ENCODE assay signal across 8 cellular contexts in genomic region chr15:68055224-68055705, GRCh38. TPM values are rescaled to one million over a fixed set of nuclear protein-coding genes. Genes with fewer than 3 reads are reported as not detected.
DNase-seq lines count a peak whose midpoint lies in the region; ATAC-seq and TF ChIP-seq lines count a peak whose summit lies in the region.

No MANE protein-coding gene starts in this region.

- H2AFZ ChIP-seq in SK-N-SH (ENCODE audit: low read depth), result peak overlapping the region; percentile 82

- H3K4me2 ChIP-seq in SK-N-SH, result peak overlapping the region; percentile 92

- H3K27me3 ChIP-seq in SK-N-SH (ENCODE audit: insufficient read depth) (no peaks in the 10 kb centered on the region), right cardiac atrium (ENCODE audit: control insufficient read depth, insufficient read depth) (no peaks in the 10 kb centered on the region)

- H3K27me3 Mint-ChIP-seq in activated naive CD8-positive, alpha-beta T cell treated with anti-CD3 and anti-CD28 coated beads, Interleukin-2, amount 10 ng/mL, durations not matched to agents 7 days and 5 days, result peaks cover 8% of the 10 kb centered on the region

- H3K4me3 ChIP-seq in SK-N-SH (ENCODE audit: low read depth in 2 of 2, low read length in 1 of 2) (peak overlapping the region; percentile 84 to 88), right cardiac atrium (ENCODE audit: low read length) (peak overlapping the region; percentile 98), retinal pigment epithelial cell (ENCODE audit: low read length) (peak overlapping the region; percentile 91)

- no peak for TF ChIP-seq EP300 in SK-N-SH (IDR thresholded peaks at IDR 0.05; ENCODE audit: borderline replicate concordance in 1 of 2, low read depth in 1 of 2, low read length in 1 of 2)

- H3K9me3 ChIP-seq in SK-N-SH, result no peaks in the 10 kb centered on the region
- no peaks in the 10 kb centered on the region for H3K9me3 ChIP-seq in right cardiac atrium (ENCODE audit: control insufficient read depth, low read length)

- POLR2A ChIA-PET in SK-N-SH (lab: Yijun Ruan, JAX), result interaction anchor here (0.6 kb wide), 1 partner anchor 41 kb away, joined by 3 read pairs; no protein-coding TSS in a partner anchor
- POLR2A ChIA-PET in activated naive CD8-positive, alpha-beta T cell treated with anti-CD3 and anti-CD28 coated beads, Interleukin-2, amount 10 ng/mL, durations not matched to agents 7 days and 5 days (lab: Charles Lee), result interaction anchor here (0.6 to 2.4 kb wide), 4 partner anchors 58 to 214 kb away, joined by 3 to 10 read pairs (median 6); partner anchors contain the start of gene CLN6

- peaks cover 62% of the 10 kb centered on the region for H3K79me2 ChIP-seq in SK-N-SH (ENCODE audit: insufficient read depth)

- H3K4me1 Mint-ChIP-seq in activated naive CD8-positive, alpha-beta T cell treated with anti-CD3 and anti-CD28 coated beads, Interleukin-2, amount 10 ng/mL, durations not matched to agents 7 days and 5 days, result peaks cover 25% of the 10 kb centered on the region

- H3K27ac Mint-ChIP-seq in activated naive CD8-positive, alpha-beta T cell treated with anti-CD3 and anti-CD28 coated beads, Interleukin-2, amount 10 ng/mL, durations not matched to agents 7 days and 5 days, result peak overlapping the region; percentile 93

- TF ChIP-seq RAD21 in SK-N-SH (IDR thresholded peaks at IDR 0.05; ENCODE audit: low read length), result peak; percentile 6; the same call in 1 of the 2 replicates

- peak; percentile 31 for ATAC-seq in HG03521 (IDR thresholded peaks at IDR 0.05; ENCODE audit: unreplicated experiment)
- peak; percentile 43 for ATAC-seq in activated naive CD8-positive, alpha-beta T cell treated with anti-CD3 and anti-CD28 coated beads, Interleukin-2, amount 10 ng/mL, durations not matched to agents 7 days and 5 days (ENCODE audit: low read depth)
- ATAC-seq in right cardiac atrium, result peak in 1 of 2 donors; percentile 14
- ATAC-seq in esophagus mucosa, result no peak

- 2% methylated on average over 15 of the region's 15 CpGs for WGBS in SK-N-SH (ENCODE audit: low lambda C conversion rate)
- WGBS in right cardiac atrium, result under 1% methylated on average over 15 of the region's 15 CpGs

- peaks cover 45% of the 10 kb centered on the region for H4K20me1 ChIP-seq in SK-N-SH (ENCODE audit: insufficient read depth)

- no peaks in the 10 kb centered on the region for H3K9me2 ChIP-seq in SK-N-SH

- peaks cover 12% of the 10 kb centered on the region for H3K36me3 Mint-ChIP-seq in activated naive CD8-positive, alpha-beta T cell treated with anti-CD3 and anti-CD28 coated beads, Interleukin-2, amount 10 ng/mL, durations not matched to agents 7 days and 5 days

- peak overlapping the region; percentile 77 to 92; a peak in 3 of 4 replicates for H3K27ac ChIP-seq in SK-N-SH (ENCODE audit: low read depth in 2 of 2, low read length in 1 of 2)
- peak overlapping the region; percentile 92 for H3K27ac ChIP-seq in right cardiac atrium (ENCODE audit: low read length)

- no peak for TF ChIP-seq CTCF in SK-N-SH (IDR thresholded peaks at IDR 0.05)
- TF ChIP-seq CTCF in retinal pigment epithelial cell (conservative IDR thresholded peaks at IDR 0.05; ENCODE audit: low read depth, low read length), result no peak

- DNase-seq in activated gamma-delta T cell treated with Interleukin-2 at 50 U/mL for 16 hours (peak; percentile 46), activated gamma-delta T cell (lab: John Stamatoyannopoulos, UW) (no peak), SK-N-SH (peak; percentile 34), right cardiac atrium (no peak), retinal pigment epithelial cell (ENCODE audit: low read depth) (no peak)
- DNase-seq in activated naive CD8-positive, alpha-beta T cell treated with anti-CD3 and anti-CD28 coated beads, Interleukin-2, amount 10 ng/mL, durations not matched to agents 7 days and 5 days, result peak; percentile 39

- peaks cover 3% of the 10 kb centered on the region for H3K9me3 Mint-ChIP-seq in activated naive CD8-positive, alpha-beta T cell treated with anti-CD3 and anti-CD28 coated beads, Interleukin-2, amount 10 ng/mL, durations not matched to agents 7 days and 5 days

- CTCF ChIA-PET in SK-N-SH (lab: Yijun Ruan, JAX), result interaction anchor here (0.6 to 3.3 kb wide), 7 partner anchors 9 to 213 kb away, joined by 3 to 18 read pairs (median 4); no protein-coding TSS in a partner anchor

- H3K4me1 ChIP-seq in SK-N-SH (ENCODE audit: control insufficient read depth in 1 of 2, insufficient read depth in 2 of 2, low read depth in 1 of 2, low read length in 1 of 2), result peaks cover 0 to 12% of the 10 kb centered on the region in 2 experiments; a peak in 3 of 4 replicates
- H3K4me1 ChIP-seq in right cardiac atrium (ENCODE audit: control insufficient read depth, insufficient read depth, low read length), result peaks cover 5% of the 10 kb centered on the region

- H3K9ac ChIP-seq in SK-N-SH, result peak overlapping the region; percentile 84

- intact Hi-C loops in right cardiac atrium (cut with DNase I), result loop anchor here in 2 of 4 donors (10.0 kb wide), 1 partner anchor 100 kb away; no protein-coding TSS in a partner anchor

- H3K4me3 Mint-ChIP-seq in activated naive CD8-positive, alpha-beta T cell treated with anti-CD3 and anti-CD28 coated beads, Interleukin-2, amount 10 ng/mL, durations not matched to agents 7 days and 5 days, result peak overlapping the region; percentile 93

- H3F3A ChIP-seq in SK-N-SH (replicated peaks; ENCODE audit: insufficient read depth), result peaks cover 2% of the 10 kb centered on the region

- H3K36me3 ChIP-seq in SK-N-SH (replicated peaks in 1 of 2; ENCODE audit: control insufficient read depth in 1 of 2, insufficient read depth in 2 of 2, low read length in 1 of 2), result no peaks in the 10 kb centered on the region

TF ChIP-seq in SK-N-SH, 30 proteins besides CTCF, POLR2A, EP300 and RAD21:
- TF ChIP-seq ELF1 (IDR thresholded peaks at IDR 0.05) (no peak), MXI1 (IDR thresholded peaks at IDR 0.05; ENCODE audit: low read depth, low read length) (peak; percentile 59; the same call in 1 of the 2 replicates), FOXJ3 (CRISPR knock-in tag; IDR thresholded peaks at IDR 0.05) (0 out of 2 replicates have a peak, but pooled peaks have one; percentile 20), ZBTB33 (IDR thresholded peaks at IDR 0.05; ENCODE audit: borderline replicate concordance, low read depth) (no peak), MAX (IDR thresholded peaks at IDR 0.05; ENCODE audit: low read depth) (no peak), NFIC (IDR thresholded peaks at IDR 0.05; ENCODE audit: borderline replicate concordance) (no peak)

RNA-seq across cellular contexts. Expression of gene PIAS1, which starts 1.1 kb away (rescaled TPM):
- 9.0 and 9.8 TPM in 2 replicates for polyA plus RNA-seq in SK-N-SH (2012; rRNA removed)
- polyA plus RNA-seq in SK-N-SH (2012; cell fraction: cytosol; rRNA removed), result 7.7 and 8.8 TPM in 2 replicates
- 30.9 and 32.1 TPM in 2 replicates for polyA plus RNA-seq in SK-N-SH (2012; cell fraction: nucleus; rRNA removed)
- 10 to 100 TPM; 53.8 to 54.3 TPM for total RNA-seq in activated naive CD8-positive, alpha-beta T cell treated with anti-CD3 and anti-CD28 coated beads, Interleukin-2, amount 10 ng/mL, durations not matched to agents 7 days and 5 days
- total RNA-seq in right cardiac atrium, result 10 to 100 TPM; 34.1 to 38.2 (median 35.9) TPM
- polyA plus RNA-seq in right cardiac atrium, result 8.7 TPM
- 24.4 TPM for total RNA-seq in esophagus mucosa

Comparison
In these comparisons a context has a peak if more than half of its experiments do, and no peak if none do; other contexts are left out.
1. DNase-seq: peak in activated gamma-delta T cell treated with Interleukin-2 at 50 U/mL for 16 hours (single experiment), SK-N-SH (single experiment) and activated naive CD8-positive, alpha-beta T cell treated with anti-CD3 and anti-CD28 coated beads, Interleukin-2, amount 10 ng/mL, durations not matched to agents 7 days and 5 days (single experiment); none in activated gamma-delta T cell (single experiment), right cardiac atrium (0 of 3) and retinal pigment epithelial cell (single experiment).
2. Peak in every context shown above with its lines, with median percentiles within 50 percentile points of each other: H3K4me3 ChIP-seq.